ENCODE assay signal across 8 cellular contexts in genomic region chr2:156476516-156477206, GRCh38. TPM values are rescaled to one million over a fixed set of nuclear protein-coding genes. Genes with fewer than 3 reads are reported as not detected.
DNase-seq lines count a peak whose midpoint lies in the region; ATAC-seq and TF ChIP-seq lines count a peak whose summit lies in the region.

No MANE protein-coding gene starts in this region.

- ATAC-seq in GM18867 (IDR thresholded peaks at IDR 0.05; ENCODE audit: unreplicated experiment) (peak; percentile 62), HG02852 (IDR thresholded peaks at IDR 0.05; ENCODE audit: unreplicated experiment) (peak; percentile 71)

- H3K27me3 ChIP-seq in kidney epithelial cell (ENCODE audit: control insufficient read depth, insufficient read depth, low read length), result no peaks in the 10 kb centered on the region

- peak overlapping the region; percentile 11; the same call in 1 of the 2 replicates for H3K27ac ChIP-seq in SK-N-MC

- H3K36me3 ChIP-seq in SK-N-MC (ENCODE audit: insufficient read depth, low read length) (no peaks in the 10 kb centered on the region), kidney epithelial cell (ENCODE audit: control insufficient read depth, insufficient read depth, low read length) (no peaks in the 10 kb centered on the region)

- no peak for TF ChIP-seq CTCF in kidney epithelial cell (IDR thresholded peaks at IDR 0.05; ENCODE audit: insufficient read depth, low read length, poor library complexity, severe bottlenecking)

- no peak overlapping the region for H3K4me3 ChIP-seq in SK-N-MC
- H3K4me3 ChIP-seq in kidney epithelial cell (ENCODE audit: low read depth, low read length), result no peak overlapping the region

- H3K9me3 ChIP-seq in SK-N-MC (ENCODE audit: low read depth, low read length), result no peaks in the 10 kb centered on the region

- no peak overlapping the region for H3K9ac ChIP-seq in SK-N-MC (ENCODE audit: insufficient read length)

- no peak for DNase-seq in SK-N-MC (ENCODE audit: low read depth, low spot score)
- peak; percentile 28 for DNase-seq in kidney epithelial cell (ENCODE audit: low read depth)
- DNase-seq in GF-D8 (lab: John Stamatoyannopoulos, UW), result no peak
- DNase-seq in NCI-H446 (lab: John Stamatoyannopoulos, UW), result no peak
- DNase-seq in mucosa of gallbladder (ENCODE audit: low spot score), result no peak
- no peak for DNase-seq in NCI-H1048 (lab: John Stamatoyannopoulos, UW)

RNA-seq across cellular contexts. Expression of gene GPD2, which starts 40.5 kb away (rescaled TPM):
- total RNA-seq in kidney epithelial cell (19.1 and 22.4 TPM in 2 replicates), mucosa of gallbladder (35.0 TPM)
